In genomic region chr18:45384137-45384998, GRCh38 we compare ENCODE assay signal across 8 cellular contexts.
A peak's percentile ranks its signal among the peaks of the same experiment; 100 is the strongest.
DNase-seq lines count a peak whose midpoint lies in the region; ATAC-seq and TF ChIP-seq lines count a peak whose summit lies in the region.

No MANE protein-coding gene starts in this region.

- CTCF ChIA-PET in PC-9 (lab: Charles Lee), result interaction anchor here (0.6 kb wide), 1 partner anchor 341 kb away, joined by 4 read pairs; no protein-coding TSS in a partner anchor

- WGBS in heart right ventricle, 2 donors, result 34% methylated on average over 5 of the region's 5 CpGs

- H3K4me1 ChIP-seq in PC-9 (replicated peaks; ENCODE audit: insufficient read depth) (peaks cover 5% of the 10 kb centered on the region; the same call in 1 of the 2 replicates), heart right ventricle (peaks cover 0 to 2% (median 0%) of the 10 kb centered on the region in 9 donors)

- peak; percentile 72 for ATAC-seq in GM18511 (IDR thresholded peaks at IDR 0.05; ENCODE audit: unreplicated experiment)
- ATAC-seq in heart right ventricle, result peak; percentile 65 to 78 (median 68)
- no peak for ATAC-seq in HG03135 (IDR thresholded peaks at IDR 0.05; ENCODE audit: unreplicated experiment)

- H2AFZ ChIP-seq in PC-9, result no peak overlapping the region

- BruUV-seq in PC-9 (replicated peaks; lab: Mats Ljungman, UMichigan), result no TSS peak

- no peak overlapping the region for H3K4me2 ChIP-seq in PC-9

- H3K79me2 ChIP-seq in PC-9 (ENCODE audit: low read depth), result no peaks in the 10 kb centered on the region

- no peaks in the 10 kb centered on the region for H4K20me1 ChIP-seq in PC-9 (ENCODE audit: insufficient read depth)

- H3K36me3 ChIP-seq in PC-9 (ENCODE audit: low read depth) (no peaks in the 10 kb centered on the region), heart right ventricle (no peaks in the 10 kb centered on the region)

- no peaks in the 10 kb centered on the region for H3F3A ChIP-seq in PC-9 (ENCODE audit: insufficient read depth, low read depth)

- H3K4me3 ChIP-seq in AG09309 (ENCODE audit: control insufficient read depth, low read depth, low read length) (no peak overlapping the region), PC-9 (no peak overlapping the region), heart right ventricle (no peak overlapping the region)

- peak; percentile 72 for TF ChIP-seq CTCF in AG09309 (IDR thresholded peaks at IDR 0.05; ENCODE audit: control insufficient read depth, insufficient read depth, low read depth, low read length, missing control alignments)
- peak; percentile 89 for TF ChIP-seq CTCF in PC-9 (conservative IDR thresholded peaks at IDR 0.05)
- TF ChIP-seq CTCF in heart right ventricle (IDR thresholded peaks at IDR 0.05), result peak; percentile 43 to 81 (median 68)

- H3K9me3 ChIP-seq in PC-9 (ENCODE audit: insufficient read depth, low read depth), result no peaks in the 10 kb centered on the region
- no peaks in the 10 kb centered on the region for H3K9me3 ChIP-seq in heart right ventricle

- DNase-seq in AG09309 (ENCODE audit: low read depth) (no peak), KG1 (lab: John Stamatoyannopoulos, UW) (peak; percentile 47), PC-9 (peak in 1 of 2 experiments; percentile 29), heart right ventricle (peak; percentile 18 to 53), retina (peak; percentile 76)
- DNase-seq in activated naive CD4-positive, alpha-beta T cell treated with anti-CD3 and anti-CD28 coated beads, Interleukin-2, amount 50 U/mL, for 16 hours, result peak; percentile 25

- no peaks in the 10 kb centered on the region for H3K27me3 ChIP-seq in PC-9 (ENCODE audit: insufficient read depth, low read depth)
- peaks cover 0 to 15% (median 0%) of the 10 kb centered on the region in 7 donors for H3K27me3 ChIP-seq in heart right ventricle

- H3K27ac ChIP-seq in PC-9 (no peak overlapping the region), heart right ventricle (no peak overlapping the region)

- POLR2A ChIA-PET in PC-9 (lab: Charles Lee; ENCODE audit: unreplicated experiment), result no interaction called here

- intact Hi-C loops in PC-9 (cut with micrococcal nuclease; ENCODE audit: unreplicated experiment) (loop anchor here (5.0 kb wide), 2 partner anchors 107 to 367 kb away; no protein-coding TSS in a partner anchor), heart right ventricle (cut with DNase I) (loop anchor here in 8 of 10 donors (2.0 to 10.0 kb wide), 10 partner anchors 107 to 1762 kb away; partner anchors contain the start of gene SETBP1 (in 2 of the 8))

- no peaks in the 10 kb centered on the region for H3K9me2 ChIP-seq in PC-9 (ENCODE audit: insufficient read depth)
